In genomic region chr20:50165687-50166554, GRCh38 we compare ENCODE assay signal across 1 cellular context.
TF ChIP-seq lines count a peak whose summit lies in the region.

No MANE protein-coding gene starts in this region.

TF ChIP-seq in HepG2, 621 proteins besides CTCF, POLR2A, EP300 and RAD21 (continued from another document and continues in another):
- TF ChIP-seq POGK (CRISPR knock-in tag; conservative IDR thresholded peaks at IDR 0.05) (peak; percentile 81), ZNF12 (CRISPR knock-in tag; IDR thresholded peaks at IDR 0.05) (peak; percentile 77; the same call in 1 of the 2 replicates), ZNF766 (CRISPR knock-in tag; IDR thresholded peaks at IDR 0.05; ENCODE audit: borderline replicate concordance) (peak; percentile 87; the same call in 1 of the 2 replicates), SMAD1 (CRISPR knock-in tag; IDR thresholded peaks at IDR 0.05; ENCODE audit: borderline replicate concordance, low read depth) (no peak; the same call in 1 of the 2 replicates), PHB2 (IDR thresholded peaks at IDR 0.05; ENCODE audit: partially characterized antibody) (no peak), HNRNPL (IDR thresholded peaks at IDR 0.05; ENCODE audit: low read depth, low read length) (no peak), ZMAT3 (CRISPR knock-in tag; conservative IDR thresholded peaks at IDR 0.05) (peak; percentile 92; the same call in 1 of the 2 replicates), ZSCAN29 (CRISPR knock-in tag; conservative IDR thresholded peaks at IDR 0.05) (peak; percentile 88; the same call in 1 of the 2 replicates), CCAR2 (optimal IDR thresholded peaks at IDR 0.05; ENCODE audit: low read depth, low read length) (no peak), CENPBD1 (CRISPR knock-in tag; IDR thresholded peaks at IDR 0.05; ENCODE audit: borderline replicate concordance, low read depth) (peak; percentile 71; the same call in 1 of the 2 replicates), ZNF780A (CRISPR knock-in tag; IDR thresholded peaks at IDR 0.05) (peak; percentile 81; the same call in 1 of the 2 replicates), SYNCRIP (IDR thresholded peaks at IDR 0.05; ENCODE audit: insufficient read depth, low read depth, low read length) (no peak), ZNF598 (CRISPR knock-in tag; IDR thresholded peaks at IDR 0.05; ENCODE audit: borderline replicate concordance) (no peak; the same call in none of the 2 replicates), CERS6 (CRISPR knock-in tag; IDR thresholded peaks at IDR 0.05) (no peak), ZC3H4 (CRISPR knock-in tag; IDR thresholded peaks at IDR 0.05; ENCODE audit: borderline replicate concordance) (peak; percentile 55; the same call in 1 of the 2 replicates), TFDP2 (CRISPR knock-in tag; IDR thresholded peaks at IDR 0.05) (peak; percentile 66), NBN (conservative IDR thresholded peaks at IDR 0.05) (no peak), ZNF264 (CRISPR knock-in tag; IDR thresholded peaks at IDR 0.05) (peak; percentile 54), ZFAT (CRISPR knock-in tag; conservative IDR thresholded peaks at IDR 0.05) (no peak), FOXC1 (CRISPR knock-in tag; IDR thresholded peaks at IDR 0.05; ENCODE audit: borderline replicate concordance) (peak; percentile 92; the same call in 1 of the 2 replicates), MEF2D (CRISPR knock-in tag; IDR thresholded peaks at IDR 0.05) (peak; percentile 98), TRAFD1 (CRISPR knock-in tag; IDR thresholded peaks at IDR 0.05; ENCODE audit: borderline replicate concordance) (no peak), ZKSCAN5 (CRISPR knock-in tag; IDR thresholded peaks at IDR 0.05) (peak; percentile 97), KLF16 (CRISPR knock-in tag; IDR thresholded peaks at IDR 0.05) (peak in 1 of 2 experiments; percentile 85; a peak in 2 of 4 replicates), EED (CRISPR knock-in tag; IDR thresholded peaks at IDR 0.05) (peak; percentile 93), ZSCAN12 (CRISPR knock-in tag; IDR thresholded peaks at IDR 0.05) (no peak; the same call in 1 of the 2 replicates), ZNF558 (CRISPR knock-in tag; IDR thresholded peaks at IDR 0.05; ENCODE audit: borderline replicate concordance) (0 out of 2 replicates have a peak, but pooled peaks have one; percentile 51), ZBTB34 (CRISPR knock-in tag; IDR thresholded peaks at IDR 0.05) (no peak), ZNF253 (CRISPR knock-in tag; IDR thresholded peaks at IDR 0.05; ENCODE audit: borderline replicate concordance) (peak; percentile 90; the same call in 1 of the 2 replicates), MXI1 (IDR thresholded peaks at IDR 0.05; ENCODE audit: borderline replicate concordance, low read depth, low read length) (peak; percentile 86; the same call in 2 of the 3 replicates), ZNF225 (CRISPR knock-in tag; IDR thresholded peaks at IDR 0.05) (no peak), ZBTB2 (CRISPR knock-in tag; IDR thresholded peaks at IDR 0.05; ENCODE audit: low read depth) (peak; percentile 69), ZNF501 (CRISPR knock-in tag; IDR thresholded peaks at IDR 0.05) (peak; percentile 99), CC2D1A (CRISPR knock-in tag; IDR thresholded peaks at IDR 0.05) (no peak; the same call in 1 of the 2 replicates), SP2 (CRISPR knock-in tag; IDR thresholded peaks at IDR 0.05) (no peak), AFF4 (CRISPR knock-in tag; IDR thresholded peaks at IDR 0.05) (no peak), RFXAP (CRISPR knock-in tag; IDR thresholded peaks at IDR 0.05; ENCODE audit: borderline replicate concordance) (peak; percentile 74), ETV5 (CRISPR knock-in tag; IDR thresholded peaks at IDR 0.05; ENCODE audit: borderline replicate concordance) (peak; percentile 66), FOXK2 (IDR thresholded peaks at IDR 0.05) (peak; percentile 94), ZNF546 (CRISPR knock-in tag; conservative IDR thresholded peaks at IDR 0.05) (peak; percentile 67; the same call in 1 of the 2 replicates), ZBTB7B (CRISPR knock-in tag; IDR thresholded peaks at IDR 0.05) (peak; percentile 94), CEBPG (CRISPR knock-in tag; IDR thresholded peaks at IDR 0.05) (peak; percentile 80), SMC3 (IDR thresholded peaks at IDR 0.05; ENCODE audit: low read length) (no peak), MAFK (conservative IDR thresholded peaks at IDR 0.05 in 1 of 2, IDR thresholded peaks at IDR 0.05 in 1 of 2; ENCODE audit: low read length in 2 of 2) (peak; percentile 90 to 98), SAP130 (CRISPR knock-in tag; IDR thresholded peaks at IDR 0.05; ENCODE audit: low read depth) (peak; percentile 99), ZNF460 (CRISPR knock-in tag; IDR thresholded peaks at IDR 0.05; ENCODE audit: borderline replicate concordance) (peak; percentile 62; the same call in 1 of the 2 replicates), GPBP1L1 (CRISPR knock-in tag; IDR thresholded peaks at IDR 0.05) (no peak), ZFP62 (CRISPR knock-in tag; IDR thresholded peaks at IDR 0.05) (no peak), ZNF616 (CRISPR knock-in tag; IDR thresholded peaks at IDR 0.05; ENCODE audit: low read depth) (no peak; the same call in 1 of the 2 replicates), KAT8 (CRISPR knock-in tag; IDR thresholded peaks at IDR 0.05) (peak; percentile 90), ZNF414 (CRISPR knock-in tag; IDR thresholded peaks at IDR 0.05) (peak; percentile 97), RNF2 (conservative IDR thresholded peaks at IDR 0.05; ENCODE audit: low read depth) (peak; percentile 89)
